ENCODE assay signal across 15 cellular contexts in genomic region chr22:23260645-23261581, GRCh38.
DNase-seq lines count a peak whose midpoint lies in the region; ATAC-seq and TF ChIP-seq lines count a peak whose summit lies in the region.
"Had no signal": no experiment of that assay in that cellular context is flagged by ENCODE, and none has a peak within 500 bp of the region (broad histone marks: within the 10 kb centered on the region; RNA-seq: fewer than 3 reads in every experiment).

No MANE protein-coding gene starts in this region.

- peaks cover 5% of the 10 kb centered on the region for H3K9me3 ChIP-seq in RWPE2 (ENCODE audit: severe bottlenecking)

- peaks cover 3% of the 10 kb centered on the region for H3K4me1 Mint-ChIP-seq in activated CD4-positive, alpha-beta T cell treated with anti-CD3 and anti-CD28 coated beads, Interleukin-2, amount 10 ng/mL, durations not matched to agents 7 days and 5 days
- peaks cover 42 to 43% of the 10 kb centered on the region in 2 donors for H3K4me1 Mint-ChIP-seq in immature natural killer cell
- H3K4me1 Mint-ChIP-seq in stimulated activated effector memory CD8-positive, alpha-beta T cell treated with anti-CD3 and anti-CD28 coated beads, Interleukin-12 subunit alpha, Interleukin-12 subunit beta, amount 100 ng/mL, for 72 hours, result peaks cover 21% of the 10 kb centered on the region

- H3K4me3 ChIP-seq in RWPE2 (ENCODE audit: severe bottlenecking), result no peak overlapping the region

- H3K4me3 Mint-ChIP-seq in activated CD4-positive, alpha-beta T cell treated with anti-CD3 and anti-CD28 coated beads, Interleukin-2, amount 10 ng/mL, durations not matched to agents 7 days and 5 days, result no peak overlapping the region
- H3K4me3 Mint-ChIP-seq in immature natural killer cell, result no peak overlapping the region
- H3K4me3 Mint-ChIP-seq in stimulated activated effector memory CD8-positive, alpha-beta T cell treated with anti-CD3 and anti-CD28 coated beads, Interleukin-12 subunit alpha, Interleukin-12 subunit beta, amount 100 ng/mL, for 72 hours, result no peak overlapping the region
- H3K4me3 Mint-ChIP-seq: CD4-positive, alpha-beta memory T cell had no signal

- peaks cover 59% of the 10 kb centered on the region for H3K36me3 ChIP-seq in RWPE2 (ENCODE audit: low read depth)

- CTCF ChIA-PET in activated CD4-positive, alpha-beta T cell treated with anti-CD3 and anti-CD28 coated beads, Interleukin-2, amount 10 ng/mL, durations not matched to agents 7 days and 5 days (lab: Charles Lee), result interaction anchor here (1.3 kb wide), 1 partner anchor 9 kb away, joined by 6 read pairs; no protein-coding TSS in a partner anchor

- peaks cover 8% of the 10 kb centered on the region for H3K4me1 ChIP-seq in RWPE2 (ENCODE audit: insufficient read depth, poor library complexity, severe bottlenecking)

- H3K36me3 Mint-ChIP-seq in activated CD4-positive, alpha-beta T cell treated with anti-CD3 and anti-CD28 coated beads, Interleukin-2, amount 10 ng/mL, durations not matched to agents 7 days and 5 days (ENCODE audit: low read depth), result no peaks in the 10 kb centered on the region
- peaks cover 0 to 20% (median 4%) of the 10 kb centered on the region in 3 donors for H3K36me3 Mint-ChIP-seq in immature natural killer cell
- H3K36me3 Mint-ChIP-seq in stimulated activated effector memory CD8-positive, alpha-beta T cell treated with anti-CD3 and anti-CD28 coated beads, Interleukin-12 subunit alpha, Interleukin-12 subunit beta, amount 100 ng/mL, for 72 hours, result peaks cover 53% of the 10 kb centered on the region

- H3K27ac ChIP-seq in RWPE2 (ENCODE audit: poor library complexity, severe bottlenecking), result no peak overlapping the region
- H3K27ac ChIP-seq: 22Rv1 had no signal

- DNase-seq in activated CD4-positive, alpha-beta T cell treated with anti-CD3 and anti-CD28 coated beads, Interleukin-2, amount 10 ng/mL, durations not matched to agents 7 days and 5 days, result no peak
- no peak for DNase-seq in activated CD4-positive, alpha-beta T cell treated with anti-CD3 and anti-CD28 coated beads for 48 hours
- DNase-seq in RWPE2 (ENCODE audit: low spot score) (no peak), immature natural killer cell (no peak), AML-193 (lab: John Stamatoyannopoulos, UW) (no peak)
- DNase-seq in stimulated activated effector memory CD8-positive, alpha-beta T cell treated with anti-CD3 and anti-CD28 coated beads, Interleukin-12 subunit alpha, Interleukin-12 subunit beta, amount 100 ng/mL, for 72 hours (ENCODE audit: low spot score in 2 of 2), result no peak
- DNase-seq in activated CD8-positive, alpha-beta memory T cell treated with anti-CD3 and anti-CD28 coated beads for 24 hours, result no peak
- DNase-seq: C1 segment of cervical spinal cord; CD4-positive, alpha-beta memory T cell; DMS53; GF-D8; IMR-90 had no signal

- ATAC-seq in RWPE2 (ENCODE audit: low read depth) (no peak), HG02610 (IDR thresholded peaks at IDR 0.05; ENCODE audit: unreplicated experiment) (no peak)
- no peak for ATAC-seq in stimulated activated effector memory CD8-positive, alpha-beta T cell treated with anti-CD3 and anti-CD28 coated beads, Interleukin-12 subunit alpha, Interleukin-12 subunit beta, amount 100 ng/mL, for 72 hours
- ATAC-seq: HCT116 had no signal

- H3K27me3 ChIP-seq in RWPE2 (ENCODE audit: insufficient read depth, poor library complexity, severe bottlenecking), result no peaks in the 10 kb centered on the region

- H3K9me3 Mint-ChIP-seq in activated CD4-positive, alpha-beta T cell treated with anti-CD3 and anti-CD28 coated beads, Interleukin-2, amount 10 ng/mL, durations not matched to agents 7 days and 5 days, result no peaks in the 10 kb centered on the region
- no peaks in the 10 kb centered on the region for H3K9me3 Mint-ChIP-seq in immature natural killer cell
- H3K9me3 Mint-ChIP-seq in stimulated activated effector memory CD8-positive, alpha-beta T cell treated with anti-CD3 and anti-CD28 coated beads, Interleukin-12 subunit alpha, Interleukin-12 subunit beta, amount 100 ng/mL, for 72 hours, result no peaks in the 10 kb centered on the region

- TF ChIP-seq CTCF in RWPE2 (IDR thresholded peaks at IDR 0.05; ENCODE audit: poor library complexity, severe bottlenecking), result peak; percentile 2

- no peaks in the 10 kb centered on the region for H3K27me3 Mint-ChIP-seq in activated CD4-positive, alpha-beta T cell treated with anti-CD3 and anti-CD28 coated beads, Interleukin-2, amount 10 ng/mL, durations not matched to agents 7 days and 5 days
- H3K27me3 Mint-ChIP-seq in immature natural killer cell (ENCODE audit: low read depth in 3 of 3), result peaks cover 11 to 26% (median 17%) of the 10 kb centered on the region in 3 donors
- H3K27me3 Mint-ChIP-seq: CD4-positive, alpha-beta memory T cell had no signal

- peak overlapping the region; percentile 19 for H3K27ac Mint-ChIP-seq in activated CD4-positive, alpha-beta T cell treated with anti-CD3 and anti-CD28 coated beads, Interleukin-2, amount 10 ng/mL, durations not matched to agents 7 days and 5 days
- H3K27ac Mint-ChIP-seq in immature natural killer cell, result peak overlapping the region in 4 of 6 donors; percentile 53 to 80 (median 70)
- peak overlapping the region; percentile 69 for H3K27ac Mint-ChIP-seq in stimulated activated effector memory CD8-positive, alpha-beta T cell treated with anti-CD3 and anti-CD28 coated beads, Interleukin-12 subunit alpha, Interleukin-12 subunit beta, amount 100 ng/mL, for 72 hours

- POLR2A ChIA-PET in activated CD4-positive, alpha-beta T cell treated with anti-CD3 and anti-CD28 coated beads, Interleukin-2, amount 10 ng/mL, durations not matched to agents 7 days and 5 days (lab: Charles Lee), result no interaction called here

Comparison
In these comparisons a context has a peak if more than half of its experiments do, and no peak if none do; other contexts are left out.
1. H3K27ac Mint-ChIP-seq: peak in every context shown above with its lines; median percentile 70 in immature natural killer cell; 69 in stimulated activated effector memory CD8-positive, alpha-beta T cell treated with anti-CD3 and anti-CD28 coated beads, Interleukin-12 subunit alpha, Interleukin-12 subunit beta, amount 100 ng/mL, for 72 hours; 19 in activated CD4-positive, alpha-beta T cell treated with anti-CD3 and anti-CD28 coated beads, Interleukin-2, amount 10 ng/mL, durations not matched to agents 7 days and 5 days.